ENCODE assay signal across 23 cellular contexts in genomic region chr4:7330811-7331681, GRCh38.
"Had no signal": no experiment of that assay in that cellular context is flagged by ENCODE, and none has a peak within 500 bp of the region (broad histone marks: within the 10 kb centered on the region; RNA-seq: fewer than 3 reads in every experiment).

No MANE protein-coding gene starts in this region.

- H3K9me3 ChIP-seq: colonic mucosa, prostate gland, tibial artery had no signal

- H3K4me1 ChIP-seq: colonic mucosa, prostate gland had no signal

- H3K27ac ChIP-seq: colonic mucosa, hepatocyte, prostate gland, SK-N-MC, tibial artery had no signal

- H3K36me3 ChIP-seq: colonic mucosa, prostate gland, tibial artery had no signal

- DNase-seq: activated CD4-positive, alpha-beta T cell treated with anti-CD3 and anti-CD28 coated beads, Interleukin-2, amount 50 U/mL, for 4 hours; activated CD8-positive, alpha-beta memory T cell treated with anti-CD3 and anti-CD28 coated beads for 24 hours; activated CD8-positive, alpha-beta memory T cell treated with anti-CD3 and anti-CD28 coated beads, Interleukin-2, amount 50 U/mL, for 4 hours; activated naive CD4-positive, alpha-beta T cell treated with Interleukin-2 at 50 U/mL for 16 hours; activated naive CD8-positive, alpha-beta T cell treated with anti-CD3 and anti-CD28 coated beads, Interleukin-2, amount 50 U/mL, for 24 hours; activated T-cell treated with anti-CD3 and anti-CD28 coated beads, Interleukin-2, amount 50 U/mL, for 24 hours; central memory CD4-positive, alpha-beta T cell; colonic mucosa; effector memory CD8-positive, alpha-beta T cell; foreskin melanocyte; immature natural killer cell; kidney glomerular epithelial cell; left ventricle myocardium superior; occipital lobe; stimulated activated CD4-positive, alpha-beta T cell treated with anti-CD3 and anti-CD28 coated beads, Interleukin-4, amount 100 ng/mL, for 24 hours; T-helper 2 cell had no signal

- H3K4me3 ChIP-seq: colonic mucosa, dorsolateral prefrontal cortex, hepatocyte, prostate gland, SK-N-MC, tibial artery had no signal

- ATAC-seq: activated naive CD8-positive, alpha-beta T cell treated with anti-CD3 and anti-CD28 coated beads, Interleukin-2, amount 50 U/mL, for 24 hours; effector memory CD8-positive, alpha-beta T cell; esophagus mucosa; left ventricle myocardium superior had no signal

- FAIRE-seq: endothelial cell of umbilical vein had no signal

- H3K27me3 ChIP-seq: colonic mucosa, dorsolateral prefrontal cortex, hepatocyte, tibial artery had no signal
